24 cellular contexts compared by ENCODE assay signal in the genomic region with DNA sequence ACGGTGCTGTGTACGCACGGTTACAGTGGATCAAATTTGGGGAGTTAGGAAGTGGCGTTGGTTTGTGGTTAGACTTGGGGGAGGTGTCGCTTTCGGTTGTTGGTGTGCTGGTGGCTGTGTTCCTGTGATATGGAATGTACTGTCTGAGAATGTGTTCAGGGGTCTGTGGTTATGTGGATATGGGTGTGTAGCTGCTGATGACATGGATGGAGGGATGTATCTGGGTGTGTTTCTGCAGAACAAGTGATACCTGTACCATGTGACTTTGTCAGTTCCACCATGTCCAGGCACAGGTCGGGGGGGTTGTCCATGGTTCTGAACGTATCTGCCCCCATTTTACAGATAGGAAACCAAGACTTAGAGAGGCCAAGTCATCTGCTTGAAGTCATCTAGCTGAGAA. TPM values are rescaled to one million over a fixed set of nuclear protein-coding genes. Genes with fewer than 3 reads are reported as not detected.
DNase-seq lines count a peak whose midpoint lies in the region; ATAC-seq and TF ChIP-seq lines count a peak whose summit lies in the region.
"Had no signal": no experiment of that assay in that cellular context is flagged by ENCODE, and none has a peak within 500 bp of the region (broad histone marks: within the 10 kb centered on the region; RNA-seq: fewer than 3 reads in every experiment).

No MANE protein-coding gene starts in this region.

- H3K4me1 Mint-ChIP-seq in activated CD4-positive, alpha-beta T cell treated with anti-CD3 and anti-CD28 coated beads, Interleukin-2, amount 10 ng/mL, durations not matched to agents 24 days and 14 days, result peaks cover 10% of the 10 kb centered on the region
- H3K4me1 Mint-ChIP-seq in activated CD8-positive, alpha-beta T cell treated with anti-CD3 and anti-CD28 coated beads, Interleukin-2, amount 10 ng/mL, durations not matched to agents 7 days and 5 days (ENCODE audit: low read depth), result peaks cover 17% of the 10 kb centered on the region
- H3K4me1 Mint-ChIP-seq: B cell had no signal

- no peak overlapping the region for H3K27ac ChIP-seq in osteoblast (ENCODE audit: low read depth, low read length)
- H3K27ac ChIP-seq: esophagus muscularis mucosa, gastrocnemius medialis, lower lobe of right lung, SK-N-MC had no signal

- no peaks in the 10 kb centered on the region for H3K79me2 ChIP-seq in osteoblast (ENCODE audit: insufficient read depth, low read length)

- H3K9me3 ChIP-seq in osteoblast (ENCODE audit: low read depth, low read length), result no peaks in the 10 kb centered on the region
- H3K9me3 ChIP-seq: esophagus muscularis mucosa, gastrocnemius medialis, lower lobe of right lung had no signal

- CTCF ChIA-PET in activated CD8-positive, alpha-beta T cell treated with anti-CD3 and anti-CD28 coated beads, Interleukin-2, amount 10 ng/mL, durations not matched to agents 7 days and 5 days (lab: Charles Lee), result interaction anchor here (1.3 kb wide), 1 partner anchor 13 kb away, joined by 3 read pairs; no protein-coding TSS in a partner anchor

- no peaks in the 10 kb centered on the region for H3K4me1 ChIP-seq in osteoblast (ENCODE audit: insufficient read depth, low read length)
- H3K4me1 ChIP-seq: esophagus muscularis mucosa, gastrocnemius medialis, lower lobe of right lung had no signal

- H3K27me3 ChIP-seq in osteoblast (ENCODE audit: insufficient read depth, low read length), result peaks cover 48% of the 10 kb centered on the region

- no peak for TF ChIP-seq EP300 in Ishikawa (IDR thresholded peaks at IDR 0.05; ENCODE audit: borderline replicate concordance)

- POLR2A ChIA-PET in activated CD8-positive, alpha-beta T cell treated with anti-CD3 and anti-CD28 coated beads, Interleukin-2, amount 10 ng/mL, durations not matched to agents 7 days and 5 days (lab: Charles Lee), result no interaction called here

- H4K20me1 ChIP-seq in osteoblast (ENCODE audit: insufficient read depth, low read length), result no peaks in the 10 kb centered on the region

- peak overlapping the region; percentile 24 for H3K4me3 Mint-ChIP-seq in activated CD4-positive, alpha-beta T cell treated with anti-CD3 and anti-CD28 coated beads, Interleukin-2, amount 10 ng/mL, durations not matched to agents 24 days and 14 days
- no peak overlapping the region for H3K4me3 Mint-ChIP-seq in activated CD8-positive, alpha-beta T cell treated with anti-CD3 and anti-CD28 coated beads, Interleukin-2, amount 10 ng/mL, durations not matched to agents 7 days and 5 days
- H3K4me3 Mint-ChIP-seq: B cell had no signal

- no peaks in the 10 kb centered on the region for H3K36me3 Mint-ChIP-seq in activated CD4-positive, alpha-beta T cell treated with anti-CD3 and anti-CD28 coated beads, Interleukin-2, amount 10 ng/mL, durations not matched to agents 24 days and 14 days (ENCODE audit: low read depth)
- no peaks in the 10 kb centered on the region for H3K36me3 Mint-ChIP-seq in activated CD8-positive, alpha-beta T cell treated with anti-CD3 and anti-CD28 coated beads, Interleukin-2, amount 10 ng/mL, durations not matched to agents 7 days and 5 days (ENCODE audit: low read depth)

- no peak for ATAC-seq in activated CD8-positive, alpha-beta T cell treated with anti-CD3 and anti-CD28 coated beads, Interleukin-2, amount 10 ng/mL, durations not matched to agents 7 days and 5 days
- ATAC-seq in GM19452 (IDR thresholded peaks at IDR 0.05; ENCODE audit: unreplicated experiment) (no peak), HG03469 (IDR thresholded peaks at IDR 0.05; ENCODE audit: unreplicated experiment) (no peak), HG02870 (IDR thresholded peaks at IDR 0.05; ENCODE audit: unreplicated experiment) (no peak)
- ATAC-seq: gastrocnemius medialis, lower lobe of right lung had no signal

- H3K4me2 ChIP-seq in osteoblast (ENCODE audit: insufficient read depth, low read length), result no peak overlapping the region

- no peak overlapping the region for H3K4me3 ChIP-seq in osteoblast (ENCODE audit: insufficient read depth, low read length)
- H3K4me3 ChIP-seq: esophagus muscularis mucosa, gastrocnemius medialis, lower lobe of right lung, SK-N-MC had no signal

- H3K36me3 ChIP-seq in osteoblast (ENCODE audit: insufficient read depth, low read length), result no peaks in the 10 kb centered on the region
- H3K36me3 ChIP-seq: esophagus muscularis mucosa, gastrocnemius medialis, lower lobe of right lung had no signal

- TF ChIP-seq RAD21 in Ishikawa (IDR thresholded peaks at IDR 0.05; ENCODE audit: low read depth), result no peak

- no peak overlapping the region for H3K27ac Mint-ChIP-seq in activated CD4-positive, alpha-beta T cell treated with anti-CD3 and anti-CD28 coated beads, Interleukin-2, amount 10 ng/mL, durations not matched to agents 24 days and 14 days
- no peak overlapping the region for H3K27ac Mint-ChIP-seq in activated CD8-positive, alpha-beta T cell treated with anti-CD3 and anti-CD28 coated beads, Interleukin-2, amount 10 ng/mL, durations not matched to agents 7 days and 5 days
- H3K27ac Mint-ChIP-seq: B cell had no signal

- no peaks in the 10 kb centered on the region for H3K9me3 Mint-ChIP-seq in activated CD4-positive, alpha-beta T cell treated with anti-CD3 and anti-CD28 coated beads, Interleukin-2, amount 10 ng/mL, durations not matched to agents 24 days and 14 days
- H3K9me3 Mint-ChIP-seq in activated CD8-positive, alpha-beta T cell treated with anti-CD3 and anti-CD28 coated beads, Interleukin-2, amount 10 ng/mL, durations not matched to agents 7 days and 5 days (ENCODE audit: insufficient read depth), result no peaks in the 10 kb centered on the region

- peak; percentile 65 for DNase-seq in activated CD4-positive, alpha-beta T cell treated with anti-CD3 and anti-CD28 coated beads, Interleukin-2, amount 10 ng/mL, durations not matched to agents 24 days and 14 days
- DNase-seq in activated CD4-positive, alpha-beta T cell treated with anti-CD3 and anti-CD28 coated beads, Interleukin-2, amount 50 U/mL, for 48 hours, result no peak
- peak; percentile 31 for DNase-seq in activated CD8-positive, alpha-beta T cell treated with anti-CD3 and anti-CD28 coated beads, Interleukin-2, amount 10 ng/mL, durations not matched to agents 7 days and 5 days
- peak; percentile 50 for DNase-seq in osteoblast (ENCODE audit: insufficient read length, low spot score, missing footprints)
- DNase-seq: activated CD4-positive, alpha-beta T cell treated with anti-CD3 and anti-CD28 coated beads for 1 hour; activated gamma-delta T cell; effector CD8-positive, alpha-beta T cell; gastrocnemius medialis; KG1; lower lobe of right lung; NCI-H1930; NCI-H446; NK-92 treated with Interleukin-12 subunit alpha and Interleukin-12 subunit beta, amount 100 ng/mL, for 24 hours; nucleus accumbens had no signal

- TF ChIP-seq CTCF in osteoblast (IDR thresholded peaks at IDR 0.05; ENCODE audit: extremely low read depth, low read depth, low read length), result no peak

- intact Hi-C loops in activated CD4-positive, alpha-beta T cell treated with anti-CD3 and anti-CD28 coated beads, Interleukin-2, amount 10 ng/mL, durations not matched to agents 24 days and 14 days (cut with micrococcal nuclease), result no loop called here

- peaks cover 60% of the 10 kb centered on the region for H3K27me3 Mint-ChIP-seq in activated CD4-positive, alpha-beta T cell treated with anti-CD3 and anti-CD28 coated beads, Interleukin-2, amount 10 ng/mL, durations not matched to agents 24 days and 14 days
- H3K27me3 Mint-ChIP-seq in activated CD8-positive, alpha-beta T cell treated with anti-CD3 and anti-CD28 coated beads, Interleukin-2, amount 10 ng/mL, durations not matched to agents 7 days and 5 days (ENCODE audit: low read depth), result peaks cover 49% of the 10 kb centered on the region

- H2AFZ ChIP-seq in osteoblast (ENCODE audit: low read length), result no peak overlapping the region

TF ChIP-seq in Ishikawa, 13 proteins besides CTCF, POLR2A, EP300 and RAD21:
- TF ChIP-seq EGR1 (IDR thresholded peaks at IDR 0.05) (no peak), TAF1 (IDR thresholded peaks at IDR 0.05; ENCODE audit: low read depth) (no peak), YY1 (IDR thresholded peaks at IDR 0.05; ENCODE audit: low read depth) (no peak), CEBPB (IDR thresholded peaks at IDR 0.05) (no peak)
- TF ChIP-seq, protein P1, sequence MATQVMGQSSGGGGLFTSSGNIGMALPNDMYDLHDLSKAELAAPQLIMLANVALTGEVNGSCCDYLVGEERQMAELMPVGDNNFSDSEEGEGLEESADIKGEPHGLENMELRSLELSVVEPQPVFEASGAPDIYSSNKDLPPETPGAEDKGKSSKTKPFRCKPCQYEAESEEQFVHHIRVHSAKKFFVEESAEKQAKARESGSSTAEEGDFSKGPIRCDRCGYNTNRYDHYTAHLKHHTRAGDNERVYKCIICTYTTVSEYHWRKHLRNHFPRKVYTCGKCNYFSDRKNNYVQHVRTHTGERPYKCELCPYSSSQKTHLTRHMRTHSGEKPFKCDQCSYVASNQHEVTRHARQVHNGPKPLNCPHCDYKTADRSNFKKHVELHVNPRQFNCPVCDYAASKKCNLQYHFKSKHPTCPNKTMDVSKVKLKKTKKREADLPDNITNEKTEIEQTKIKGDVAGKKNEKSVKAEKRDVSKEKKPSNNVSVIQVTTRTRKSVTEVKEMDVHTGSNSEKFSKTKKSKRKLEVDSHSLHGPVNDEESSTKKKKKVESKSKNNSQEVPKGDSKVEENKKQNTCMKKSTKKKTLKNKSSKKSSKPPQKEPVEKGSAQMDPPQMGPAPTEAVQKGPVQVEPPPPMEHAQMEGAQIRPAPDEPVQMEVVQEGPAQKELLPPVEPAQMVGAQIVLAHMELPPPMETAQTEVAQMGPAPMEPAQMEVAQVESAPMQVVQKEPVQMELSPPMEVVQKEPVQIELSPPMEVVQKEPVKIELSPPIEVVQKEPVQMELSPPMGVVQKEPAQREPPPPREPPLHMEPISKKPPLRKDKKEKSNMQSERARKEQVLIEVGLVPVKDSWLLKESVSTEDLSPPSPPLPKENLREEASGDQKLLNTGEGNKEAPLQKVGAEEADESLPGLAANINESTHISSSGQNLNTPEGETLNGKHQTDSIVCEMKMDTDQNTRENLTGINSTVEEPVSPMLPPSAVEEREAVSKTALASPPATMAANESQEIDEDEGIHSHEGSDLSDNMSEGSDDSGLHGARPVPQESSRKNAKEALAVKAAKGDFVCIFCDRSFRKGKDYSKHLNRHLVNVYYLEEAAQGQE (IDR thresholded peaks at IDR 0.05; ENCODE audit: low read depth), result peak; percentile 67
TF ChIP-seq in Ishikawa: peak in this region for 1.

RNA-seq across cellular contexts. Expression of a gene that starts 22.7 kb away (rescaled TPM):
- not detected in 2 replicates for total RNA-seq in activated CD4-positive, alpha-beta T cell treated with anti-CD3 and anti-CD28 coated beads, Interleukin-2, amount 10 ng/mL, durations not matched to agents 24 days and 14 days
- not detected for total RNA-seq in activated CD8-positive, alpha-beta T cell treated with anti-CD3 and anti-CD28 coated beads, Interleukin-2, amount 10 ng/mL, durations not matched to agents 7 days and 5 days
- total RNA-seq in osteoblast, result not detected in 2 replicates
- total RNA-seq: A172, B cell, esophagus muscularis mucosa, G401, lower lobe of right lung, mucosa of gallbladder had no signal

Comparison
In these comparisons a context has a peak if more than half of its experiments do, and no peak if none do; other contexts are left out.
1. DNase-seq: peak in activated CD4-positive, alpha-beta T cell treated with anti-CD3 and anti-CD28 coated beads, Interleukin-2, amount 10 ng/mL, durations not matched to agents 24 days and 14 days (single experiment), activated CD8-positive, alpha-beta T cell treated with anti-CD3 and anti-CD28 coated beads, Interleukin-2, amount 10 ng/mL, durations not matched to agents 7 days and 5 days (single experiment) and osteoblast (single experiment); none in activated CD4-positive, alpha-beta T cell treated with anti-CD3 and anti-CD28 coated beads, Interleukin-2, amount 50 U/mL, for 48 hours (0 of 2).